Comparison of ENCODE assay signal across 23 cellular contexts in the genomic region with DNA sequence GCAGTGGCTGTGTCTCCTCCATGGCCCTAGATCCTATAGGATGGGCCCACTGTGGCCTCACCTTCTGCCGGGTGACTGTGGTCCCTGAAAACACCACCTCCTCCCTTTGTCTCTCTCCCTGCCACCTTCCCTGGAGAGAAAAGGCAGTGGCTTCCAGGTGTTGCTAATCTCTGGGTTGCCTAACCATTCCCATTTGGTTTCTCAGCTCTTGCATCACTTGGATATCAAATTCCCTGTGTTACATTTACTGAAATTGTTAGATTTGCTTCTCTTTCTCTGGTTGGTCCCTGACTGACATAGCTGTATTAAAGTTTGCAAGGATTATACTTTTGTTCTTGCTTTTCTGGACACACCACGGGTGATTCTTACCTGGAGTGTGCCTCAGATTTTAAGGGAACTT. TPM values are rescaled to one million over a fixed set of nuclear protein-coding genes. Genes with fewer than 3 reads are reported as not detected.
DNase-seq lines count a peak whose midpoint lies in the region; ATAC-seq, FAIRE-seq and TF ChIP-seq lines count a peak whose summit lies in the region.
"Had no signal": no experiment of that assay in that cellular context is flagged by ENCODE, and none has a peak within 500 bp of the region (broad histone marks: within the 10 kb centered on the region; RNA-seq: fewer than 3 reads in every experiment).

No MANE protein-coding gene starts in this region.

- H3K27me3 Mint-ChIP-seq in MCF 10A (ENCODE audit: insufficient read depth, unreplicated experiment) (no peaks in the 10 kb centered on the region), astrocyte (ENCODE audit: low read depth, unreplicated experiment) (no peaks in the 10 kb centered on the region)
- H3K27me3 Mint-ChIP-seq: activated CD4-positive, alpha-beta T cell treated with anti-CD3 and anti-CD28 coated beads, Interleukin-2, amount 10 ng/mL, durations not matched to agents 24 days and 14 days had no signal

- dilution Hi-C loops in mammary epithelial cell (cut with HindIII; ENCODE audit: low sequenced_read_pairs), result no loop called here

- intact Hi-C loops in MCF 10A (cut with micrococcal nuclease) (no loop called here), mammary epithelial cell (cut with micrococcal nuclease) (no loop called here), gastrocnemius medialis (cut with DNase I; ENCODE audit: low total_unique reads) (no loop called here)

- CTCF ChIA-PET in MCF 10A (lab: Yijun Ruan, JAX) (interaction anchor here (0.7 to 1.5 kb wide), 3 partner anchors 9 to 14 kb away, joined by 3 to 8 read pairs (median 3); partner anchors contain the start of gene ZFP64), mammary epithelial cell (lab: Charles Lee; ENCODE audit: low non-redundant PET) (no interaction called here)

- ATAC-seq in gastrocnemius medialis (no peak), HG02938 (IDR thresholded peaks at IDR 0.05; ENCODE audit: unreplicated experiment) (no peak), HG02623 (IDR thresholded peaks at IDR 0.05; ENCODE audit: unreplicated experiment) (no peak)
- ATAC-seq: A549, lower lobe of right lung, sciatic nerve had no signal

- no peak for TF ChIP-seq POLR2A in gastrocnemius medialis (IDR thresholded peaks at IDR 0.05)

- H3K27me3 ChIP-seq in mammary epithelial cell (ENCODE audit: insufficient read depth, low read length), result no peaks in the 10 kb centered on the region
- H3K27me3 ChIP-seq in astrocyte (ENCODE audit: insufficient read depth, low read length), result peaks cover 3% of the 10 kb centered on the region
- H3K27me3 ChIP-seq in gastrocnemius medialis, result no peaks in the 10 kb centered on the region
- H3K27me3 ChIP-seq: BLaER1 had no signal

- H4K20me1 ChIP-seq in mammary epithelial cell (ENCODE audit: insufficient read depth, low read length) (no peaks in the 10 kb centered on the region), astrocyte (ENCODE audit: insufficient read depth, low read length) (no peaks in the 10 kb centered on the region)
- H4K20me1 ChIP-seq: BLaER1 had no signal

- H2AFZ ChIP-seq in mammary epithelial cell (ENCODE audit: low read depth, low read length), result no peak overlapping the region
- H2AFZ ChIP-seq in astrocyte (ENCODE audit: low read depth, low read length), result peak overlapping the region; percentile 11

- H3K9ac ChIP-seq in mammary epithelial cell (ENCODE audit: insufficient read depth, low read length) (no peak overlapping the region), astrocyte (ENCODE audit: low read length) (no peak overlapping the region)
- H3K9ac ChIP-seq: BLaER1 had no signal

- H3K79me2 ChIP-seq in mammary epithelial cell (ENCODE audit: insufficient read depth, low read length) (no peaks in the 10 kb centered on the region), astrocyte (ENCODE audit: insufficient read depth, low read length) (no peaks in the 10 kb centered on the region)

- FAIRE-seq in astrocyte (lab: Jason Lieb, UNC), result no peak
- FAIRE-seq: TTC549 had no signal

- peaks cover 6% of the 10 kb centered on the region for H3K4me1 Mint-ChIP-seq in MCF 10A (ENCODE audit: insufficient read depth, unreplicated experiment)
- H3K4me1 Mint-ChIP-seq in astrocyte (ENCODE audit: low read depth, unreplicated experiment), result no peaks in the 10 kb centered on the region
- H3K4me1 Mint-ChIP-seq: activated CD4-positive, alpha-beta T cell treated with anti-CD3 and anti-CD28 coated beads, Interleukin-2, amount 10 ng/mL, durations not matched to agents 24 days and 14 days had no signal

- POLR2A ChIA-PET in MCF 10A (lab: Yijun Ruan, JAX), result interaction anchor here (0.5 to 1.8 kb wide), 2 partner anchors 10 to 52 kb away, joined by 3 to 20 read pairs; partner anchors contain the start of gene ZFP64

- H3K4me3 Mint-ChIP-seq in MCF 10A (ENCODE audit: unreplicated experiment) (no peak overlapping the region), astrocyte (ENCODE audit: unreplicated experiment) (no peak overlapping the region)
- H3K4me3 Mint-ChIP-seq: activated CD4-positive, alpha-beta T cell treated with anti-CD3 and anti-CD28 coated beads, Interleukin-2, amount 10 ng/mL, durations not matched to agents 24 days and 14 days had no signal

- H3K4me3 ChIP-seq in mammary epithelial cell (replicated peaks in 1 of 3; ENCODE audit: insufficient read depth in 1 of 3, low read depth in 2 of 3, low read length in 3 of 3) (no peak overlapping the region), astrocyte (ENCODE audit: insufficient read depth, low read depth, low read length) (no peak overlapping the region), gastrocnemius medialis (no peak overlapping the region)
- H3K4me3 ChIP-seq: A549, BLaER1, lower lobe of right lung, tibial artery had no signal

- no peaks in the 10 kb centered on the region for H3K36me3 Mint-ChIP-seq in MCF 10A (ENCODE audit: insufficient read depth, unreplicated experiment)
- no peaks in the 10 kb centered on the region for H3K36me3 Mint-ChIP-seq in astrocyte (ENCODE audit: low read depth, unreplicated experiment)

- H3K9me3 Mint-ChIP-seq in MCF 10A (ENCODE audit: unreplicated experiment), result no peaks in the 10 kb centered on the region
- H3K9me3 Mint-ChIP-seq in astrocyte (ENCODE audit: unreplicated experiment), result no peaks in the 10 kb centered on the region
- H3K9me3 Mint-ChIP-seq: activated CD4-positive, alpha-beta T cell treated with anti-CD3 and anti-CD28 coated beads, Interleukin-2, amount 10 ng/mL, durations not matched to agents 24 days and 14 days had no signal

- H3K36me3 ChIP-seq in mammary epithelial cell (ENCODE audit: insufficient read depth, low read length) (no peaks in the 10 kb centered on the region), astrocyte (ENCODE audit: insufficient read depth, low read length) (no peaks in the 10 kb centered on the region), gastrocnemius medialis (no peaks in the 10 kb centered on the region)
- H3K36me3 ChIP-seq: BLaER1, lower lobe of right lung, tibial artery had no signal

- H3K4me1 ChIP-seq in mammary epithelial cell (ENCODE audit: insufficient read depth, low read length), result no peaks in the 10 kb centered on the region
- H3K4me1 ChIP-seq in astrocyte (ENCODE audit: insufficient read depth, low read length), result no peaks in the 10 kb centered on the region
- no peaks in the 10 kb centered on the region for H3K4me1 ChIP-seq in gastrocnemius medialis
- H3K4me1 ChIP-seq: BLaER1, lower lobe of right lung, tibial artery had no signal

- H3K9me3 ChIP-seq in mammary epithelial cell (replicated peaks; ENCODE audit: insufficient read depth, low read length) (no peaks in the 10 kb centered on the region), astrocyte (ENCODE audit: insufficient read depth, low read depth, low read length) (no peaks in the 10 kb centered on the region), gastrocnemius medialis (no peaks in the 10 kb centered on the region)
- H3K9me3 ChIP-seq: A549, lower lobe of right lung, tibial artery had no signal

- H3K27ac Mint-ChIP-seq in MCF 10A (ENCODE audit: low read depth, unreplicated experiment) (peak overlapping the region; percentile 55), astrocyte (ENCODE audit: unreplicated experiment) (no peak overlapping the region)
- H3K27ac Mint-ChIP-seq: activated CD4-positive, alpha-beta T cell treated with anti-CD3 and anti-CD28 coated beads, Interleukin-2, amount 10 ng/mL, durations not matched to agents 24 days and 14 days had no signal

- WGBS in mammary epithelial cell (ENCODE audit: low coverage, missing lambda C conversion rate), result 55% methylated on average over 2 of the region's 2 CpGs

- in situ Hi-C loops in mammary epithelial cell (cut with MboI; ENCODE audit: low sequenced_read_pairs in 2 of 2) (no loop called here), gastrocnemius medialis (cut with MboI; ENCODE audit: low sequenced_read_pairs in 4 of 4) (no loop called here)

- DNase-seq in MCF 10A (ENCODE audit: unreplicated experiment) (peak; percentile 26), mammary epithelial cell (no peak), NCI-H2171 treated with DMSO at 0.1 percent for 48 hours (lab: John Stamatoyannopoulos, UW) (peak; percentile 84), astrocyte (ENCODE audit: low read depth) (no peak), gastrocnemius medialis (no peak), SK-N-DZ (ENCODE audit: low spot score) (no peak)
- DNase-seq: activated CD4-positive, alpha-beta T cell treated with anti-CD3 and anti-CD28 coated beads, Interleukin-2, amount 10 ng/mL, durations not matched to agents 24 days and 14 days; activated CD8-positive, alpha-beta memory T cell treated with anti-CD3 and anti-CD28 coated beads, Interleukin-2, amount 50 U/mL, for 4 hours; activated gamma-delta T cell treated with Interleukin-2 at 50 U/mL for 16 hours; amniotic stem cell; caudate nucleus; DND-41; GOT3; Karpas-422; lower lobe of right lung; stimulated activated naive CD4-positive, alpha-beta T cell treated with Interleukin-2 at 50 U/mL for 16 hours; tibial artery had no signal

- H3K4me2 ChIP-seq in mammary epithelial cell (ENCODE audit: insufficient read depth, low read depth, low read length) (no peak overlapping the region), astrocyte (ENCODE audit: low read length) (no peak overlapping the region)
- H3K4me2 ChIP-seq: A549, BLaER1 had no signal

- BruUV-seq in MCF 10A (replicated peaks; lab: Mats Ljungman, UMichigan) (no TSS peak), mammary epithelial cell (replicated peaks; lab: Mats Ljungman, UMichigan) (no TSS peak)

- no peak overlapping the region for H3K27ac ChIP-seq in mammary epithelial cell (ENCODE audit: insufficient read depth, low read depth, low read length)
- H3K27ac ChIP-seq in astrocyte (ENCODE audit: low read depth, low read length), result no peak overlapping the region
- H3K27ac ChIP-seq in gastrocnemius medialis, result no peak overlapping the region
- H3K27ac ChIP-seq: A549, BLaER1, lower lobe of right lung, tibial artery had no signal

- TF ChIP-seq CTCF in MCF 10A (IDR thresholded peaks at IDR 0.05; ENCODE audit: unreplicated experiment), result no peak
- no peak for TF ChIP-seq CTCF in mammary epithelial cell (conservative IDR thresholded peaks at IDR 0.05 in 1 of 2, IDR thresholded peaks at IDR 0.05 in 1 of 2; ENCODE audit: extremely low read depth in 1 of 2, insufficient read depth in 1 of 2, low read depth in 1 of 2, low read length in 2 of 2)
- TF ChIP-seq CTCF in astrocyte (IDR thresholded peaks at IDR 0.05; ENCODE audit: insufficient read depth, low read depth, low read length), result no peak
- no peak for TF ChIP-seq CTCF in gastrocnemius medialis (IDR thresholded peaks at IDR 0.05 in 4 of 5, conservative IDR thresholded peaks at IDR 0.05 in 1 of 5)

RNA-seq across cellular contexts. Expression of gene ZFP64, which starts 9.3 kb away (rescaled TPM):
- 13.0 and 13.8 TPM in 2 replicates for total RNA-seq in MCF 10A (2022)
- total RNA-seq in mammary epithelial cell, result 10 to 100 TPM; 18.6 to 20.8 TPM
- 17.1 TPM for polyA plus RNA-seq in mammary epithelial cell
- polyA minus RNA-seq in mammary epithelial cell, result 98.9 TPM
- 20.3 TPM in 2 replicates for total RNA-seq in astrocyte
- 1 to 10 TPM; 3.3 to 8.0 (median 3.9) TPM for total RNA-seq in gastrocnemius medialis
- 18.1 and 21.8 TPM in 2 replicates for polyA plus RNA-seq in SK-N-DZ (2014; cell fraction: cytosol; rRNA removed)
- polyA plus RNA-seq in SK-N-DZ (2014; cell fraction: nucleus; rRNA removed), result 13.1 and 18.1 TPM in 2 replicates

Comparison
In these comparisons a context has a peak if more than half of its experiments do, and no peak if none do; other contexts are left out.
1. DNase-seq: peak in MCF 10A (single experiment) and NCI-H2171 treated with DMSO at 0.1 percent for 48 hours (single experiment); none in mammary epithelial cell (single experiment), astrocyte (single experiment), gastrocnemius medialis (0 of 2) and SK-N-DZ (single experiment).